In genomic region chr5:154850255-154851062, GRCh38 we compare ENCODE assay signal across 8 cellular contexts. TPM values are rescaled to one million over a fixed set of nuclear protein-coding genes. Genes with fewer than 3 reads are reported as not detected.
A peak's percentile ranks its signal among the peaks of the same experiment; 100 is the strongest.
DNase-seq lines count a peak whose midpoint lies in the region; ATAC-seq lines count a peak whose summit lies in the region.

TSS of gene FAXDC2 (minus strand) at chr5:154850603. CDS start at chr5:154838178, 12,425 bp downstream.

- peak; percentile 23 for ATAC-seq in stimulated activated naive CD8-positive, alpha-beta T cell treated with anti-CD3 and anti-CD28 coated beads, Interleukin-15, amount 100 ng/mL, for 72 hours
- no peak for ATAC-seq in stimulated activated naive CD8-positive, alpha-beta T cell treated with anti-CD3 and anti-CD28 coated beads, Interleukin-15, Interleukin-2, amounts not matched to agents 100 U/mL and 50 U/mL, for 24 hours
- peak; percentile 75 for ATAC-seq in stimulated activated naive B cell treated with anti-CD40 and anti-IgM and Interleukin-4, amounts not matched to agents 10 μg/mL and 1 μg/mL and 100 μg/mL, for 72 hours (replicated peaks)
- ATAC-seq in HG02571 (IDR thresholded peaks at IDR 0.05; ENCODE audit: unreplicated experiment) = no peak
- ATAC-seq in GM18511 (IDR thresholded peaks at IDR 0.05; ENCODE audit: unreplicated experiment) = no peak

- H3K27ac Mint-ChIP-seq in stimulated activated naive CD8-positive, alpha-beta T cell treated with anti-CD3 and anti-CD28 coated beads, Interleukin-15, amount 100 ng/mL, for 72 hours = peak within 1 kb of the TSS in 1 of 2 donors; percentile 54
- H3K27ac Mint-ChIP-seq in stimulated activated naive B cell treated with anti-CD40 and anti-IgM and Interleukin-4, amounts not matched to agents 10 μg/mL and 1 μg/mL and 100 μg/mL, for 72 hours = peak within 1 kb of the TSS; percentile 17

- no peak within 1 kb of the TSS for H3K4me3 Mint-ChIP-seq in stimulated activated naive CD8-positive, alpha-beta T cell treated with anti-CD3 and anti-CD28 coated beads, Interleukin-15, amount 100 ng/mL, for 72 hours
- peak within 1 kb of the TSS; percentile 3 to 21 for H3K4me3 Mint-ChIP-seq in stimulated activated naive B cell treated with anti-CD40 and anti-IgM and Interleukin-4, amounts not matched to agents 10 μg/mL and 1 μg/mL and 100 μg/mL, for 72 hours

- no peaks in the 10 kb centered on the region for H3K27me3 Mint-ChIP-seq in stimulated activated naive CD8-positive, alpha-beta T cell treated with anti-CD3 and anti-CD28 coated beads, Interleukin-15, amount 100 ng/mL, for 72 hours
- no peaks in the 10 kb centered on the region for H3K27me3 Mint-ChIP-seq in stimulated activated naive B cell treated with anti-CD40 and anti-IgM and Interleukin-4, amounts not matched to agents 10 μg/mL and 1 μg/mL and 100 μg/mL, for 72 hours

- DNase-seq in stimulated activated naive CD8-positive, alpha-beta T cell treated with anti-CD3 and anti-CD28 coated beads, Interleukin-15, amount 100 ng/mL, for 72 hours = no peak
- DNase-seq in stimulated activated naive CD8-positive, alpha-beta T cell treated with anti-CD3 and anti-CD28 coated beads, Interleukin-15, Interleukin-2, amounts not matched to agents 100 U/mL and 50 U/mL, for 24 hours = no peak
- DNase-seq in dermis blood vessel endothelial cell (peak; percentile 81), left kidney (ENCODE audit: low read depth, low spot score) (peak; percentile 97)
- DNase-seq in stimulated activated naive B cell treated with anti-CD40 and anti-IgM and Interleukin-4, amounts not matched to agents 10 μg/mL and 1 μg/mL and 100 μg/mL, for 72 hours = no peak
- no peak for DNase-seq in stimulated activated CD4-positive, alpha-beta T cell treated with anti-CD3 and anti-CD28 coated beads, Interleukin-12 subunit alpha, Interleukin-12 subunit beta, amount 100 ng/mL, for 4 hours

- H3K9me3 Mint-ChIP-seq in stimulated activated naive CD8-positive, alpha-beta T cell treated with anti-CD3 and anti-CD28 coated beads, Interleukin-15, amount 100 ng/mL, for 72 hours = no peaks in the 10 kb centered on the region
- no peaks in the 10 kb centered on the region for H3K9me3 Mint-ChIP-seq in stimulated activated naive B cell treated with anti-CD40 and anti-IgM and Interleukin-4, amounts not matched to agents 10 μg/mL and 1 μg/mL and 100 μg/mL, for 72 hours

- peaks cover 16% of the 10 kb centered on the region for H3K4me1 Mint-ChIP-seq in stimulated activated naive CD8-positive, alpha-beta T cell treated with anti-CD3 and anti-CD28 coated beads, Interleukin-15, amount 100 ng/mL, for 72 hours
- H3K4me1 Mint-ChIP-seq in stimulated activated naive B cell treated with anti-CD40 and anti-IgM and Interleukin-4, amounts not matched to agents 10 μg/mL and 1 μg/mL and 100 μg/mL, for 72 hours = peaks cover 8 to 18% of the 10 kb centered on the region in 2 donors

- H3K36me3 Mint-ChIP-seq in stimulated activated naive B cell treated with anti-CD40 and anti-IgM and Interleukin-4, amounts not matched to agents 10 μg/mL and 1 μg/mL and 100 μg/mL, for 72 hours = peaks cover 7 to 18% of the 10 kb centered on the region in 2 donors

RNA-seq across cellular contexts. Expression of gene FAXDC2, which starts in this region (rescaled TPM):
- total RNA-seq in dermis blood vessel endothelial cell = 11.4 and 11.9 TPM in 2 replicates

Comparison
In these comparisons a context has a peak if more than half of its experiments do, and no peak if none do; other contexts are left out.
1. ATAC-seq: peak in stimulated activated naive CD8-positive, alpha-beta T cell treated with anti-CD3 and anti-CD28 coated beads, Interleukin-15, amount 100 ng/mL, for 72 hours (single experiment) and stimulated activated naive B cell treated with anti-CD40 and anti-IgM and Interleukin-4, amounts not matched to agents 10 μg/mL and 1 μg/mL and 100 μg/mL, for 72 hours (2 of 2); none in stimulated activated naive CD8-positive, alpha-beta T cell treated with anti-CD3 and anti-CD28 coated beads, Interleukin-15, Interleukin-2, amounts not matched to agents 100 U/mL and 50 U/mL, for 24 hours (single experiment), HG02571 (single experiment) and GM18511 (single experiment).
2. DNase-seq: peak in dermis blood vessel endothelial cell (single experiment) and left kidney (single experiment); none in stimulated activated naive CD8-positive, alpha-beta T cell treated with anti-CD3 and anti-CD28 coated beads, Interleukin-15, amount 100 ng/mL, for 72 hours (0 of 2), stimulated activated naive CD8-positive, alpha-beta T cell treated with anti-CD3 and anti-CD28 coated beads, Interleukin-15, Interleukin-2, amounts not matched to agents 100 U/mL and 50 U/mL, for 24 hours (single experiment), stimulated activated naive B cell treated with anti-CD40 and anti-IgM and Interleukin-4, amounts not matched to agents 10 μg/mL and 1 μg/mL and 100 μg/mL, for 72 hours (single experiment) and stimulated activated CD4-positive, alpha-beta T cell treated with anti-CD3 and anti-CD28 coated beads, Interleukin-12 subunit alpha, Interleukin-12 subunit beta, amount 100 ng/mL, for 4 hours (single experiment).
3. H3K4me3 Mint-ChIP-seq: peak in stimulated activated naive B cell treated with anti-CD40 and anti-IgM and Interleukin-4, amounts not matched to agents 10 μg/mL and 1 μg/mL and 100 μg/mL, for 72 hours (2 of 2); none in stimulated activated naive CD8-positive, alpha-beta T cell treated with anti-CD3 and anti-CD28 coated beads, Interleukin-15, amount 100 ng/mL, for 72 hours (0 of 2).